12 cellular contexts compared by ENCODE assay signal in the genomic region with DNA sequence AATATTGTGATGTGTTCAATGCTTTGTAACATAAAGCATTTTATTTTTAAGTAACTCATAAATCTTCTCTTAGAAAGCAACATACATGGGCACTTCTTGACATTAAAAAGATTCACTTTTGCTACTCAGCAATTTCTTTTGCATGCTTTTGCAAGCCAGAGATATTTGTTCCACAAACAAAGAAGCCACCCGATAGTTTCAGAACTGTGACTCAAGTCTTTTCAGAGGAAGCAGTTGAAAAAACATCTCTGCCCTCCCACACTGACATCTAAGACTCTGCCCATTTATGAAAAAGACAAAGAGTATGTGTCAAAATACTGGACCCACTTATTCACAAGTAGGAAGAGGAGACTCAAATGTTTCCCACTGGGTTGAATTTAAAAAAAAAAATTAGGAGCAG. TPM values are rescaled to one million over a fixed set of nuclear protein-coding genes. Genes with fewer than 3 reads are reported as not detected.
DNase-seq lines count a peak whose midpoint lies in the region; ATAC-seq, FAIRE-seq and TF ChIP-seq lines count a peak whose summit lies in the region.
"Had no signal": no experiment of that assay in that cellular context is flagged by ENCODE, and none has a peak within 500 bp of the region (broad histone marks: within the 10 kb centered on the region; RNA-seq: fewer than 3 reads in every experiment).

No MANE protein-coding gene starts in this region.

- no peak for FAIRE-seq in kidney (lab: Jason Lieb, UNC)

- H3K36me3 ChIP-seq in kidney (ENCODE audit: control insufficient read depth in 1 of 2, insufficient read depth in 2 of 2, low read length in 2 of 2): peaks cover 6 to 22% of the 10 kb centered on the region in 2 donors
- peaks cover 11% of the 10 kb centered on the region for H3K36me3 ChIP-seq in CD8-positive, alpha-beta memory T cell (ENCODE audit: insufficient read depth, low read length)

- CTCF ChIA-PET in activated CD8-positive, alpha-beta memory T cell treated with anti-CD3 and anti-CD28 coated beads, Interleukin-2, amount 10 ng/mL, durations not matched to agents 7 days and 5 days (lab: Charles Lee): no interaction called here
- CTCF ChIA-PET in activated CD8-positive, alpha-beta T cell treated with anti-CD3 and anti-CD28 coated beads for 36 hours (lab: Charles Lee): no interaction called here
- CTCF ChIA-PET in CD8-positive, alpha-beta memory T cell (lab: Charles Lee): no interaction called here

- H3K4me3 ChIP-seq in fibroblast of mammary gland (ENCODE audit: control insufficient read depth, low read depth, low read length) (no peak overlapping the region), kidney (ENCODE audit: low read length in 2 of 2) (no peak overlapping the region)
- H3K4me3 ChIP-seq in CD8-positive, alpha-beta memory T cell (ENCODE audit: low read length): no peak overlapping the region
- H3K4me3 ChIP-seq: psoas muscle had no signal

- no peak overlapping the region for H3K9ac ChIP-seq in kidney (ENCODE audit: low read length in 2 of 2)

- no peaks in the 10 kb centered on the region for H3K27me3 ChIP-seq in CD8-positive, alpha-beta memory T cell (ENCODE audit: insufficient read depth, low read length, poor library complexity, severe bottlenecking)

- peak; percentile 71 for ATAC-seq in activated CD8-positive, alpha-beta memory T cell treated with anti-CD3 and anti-CD28 coated beads, Interleukin-2, amount 10 ng/mL, durations not matched to agents 7 days and 5 days
- peak; percentile 85 for ATAC-seq in activated CD8-positive, alpha-beta T cell treated with anti-CD3 and anti-CD28 coated beads for 36 hours
- ATAC-seq: psoas muscle had no signal

- H3K27me3 Mint-ChIP-seq in activated CD8-positive, alpha-beta memory T cell treated with anti-CD3 and anti-CD28 coated beads, Interleukin-2, amount 10 ng/mL, durations not matched to agents 7 days and 5 days: no peaks in the 10 kb centered on the region
- H3K27me3 Mint-ChIP-seq in activated CD8-positive, alpha-beta T cell treated with anti-CD3 and anti-CD28 coated beads for 36 hours: no peaks in the 10 kb centered on the region
- H3K27me3 Mint-ChIP-seq in CD14-positive monocyte (ENCODE audit: low read depth in 3 of 3): no peaks in the 10 kb centered on the region
- H3K27me3 Mint-ChIP-seq in CD8-positive, alpha-beta memory T cell: no peaks in the 10 kb centered on the region

- POLR2A ChIA-PET in activated CD8-positive, alpha-beta T cell treated with anti-CD3 and anti-CD28 coated beads for 36 hours (lab: Charles Lee): interaction anchor here (1.0 kb wide), 1 partner anchor 108 kb away, joined by 3 read pairs; no protein-coding TSS in a partner anchor
- POLR2A ChIA-PET in CD8-positive, alpha-beta memory T cell (lab: Charles Lee): no interaction called here

- H3K27ac Mint-ChIP-seq in activated CD8-positive, alpha-beta memory T cell treated with anti-CD3 and anti-CD28 coated beads, Interleukin-2, amount 10 ng/mL, durations not matched to agents 7 days and 5 days: peak overlapping the region; percentile 37
- H3K27ac Mint-ChIP-seq in activated CD8-positive, alpha-beta T cell treated with anti-CD3 and anti-CD28 coated beads for 36 hours: peak overlapping the region; percentile 82
- H3K27ac Mint-ChIP-seq in CD14-positive monocyte: no peak overlapping the region
- peak overlapping the region in 2 of 8 donors; percentile 21 to 50 for H3K27ac Mint-ChIP-seq in CD8-positive, alpha-beta memory T cell

- H3K4me1 Mint-ChIP-seq in activated CD8-positive, alpha-beta memory T cell treated with anti-CD3 and anti-CD28 coated beads, Interleukin-2, amount 10 ng/mL, durations not matched to agents 7 days and 5 days: peaks cover 43% of the 10 kb centered on the region
- H3K4me1 Mint-ChIP-seq in activated CD8-positive, alpha-beta T cell treated with anti-CD3 and anti-CD28 coated beads for 36 hours (ENCODE audit: low read depth): peaks cover 74% of the 10 kb centered on the region
- peaks cover 30% of the 10 kb centered on the region for H3K4me1 Mint-ChIP-seq in CD14-positive monocyte
- H3K4me1 Mint-ChIP-seq in CD8-positive, alpha-beta memory T cell: peaks cover 35 to 61% (median 41%) of the 10 kb centered on the region in 3 donors

- no peaks in the 10 kb centered on the region for H3K9me3 Mint-ChIP-seq in activated CD8-positive, alpha-beta memory T cell treated with anti-CD3 and anti-CD28 coated beads, Interleukin-2, amount 10 ng/mL, durations not matched to agents 7 days and 5 days (ENCODE audit: low read depth)
- H3K9me3 Mint-ChIP-seq in activated CD8-positive, alpha-beta T cell treated with anti-CD3 and anti-CD28 coated beads for 36 hours: no peaks in the 10 kb centered on the region
- no peaks in the 10 kb centered on the region for H3K9me3 Mint-ChIP-seq in CD14-positive monocyte
- H3K9me3 Mint-ChIP-seq in CD8-positive, alpha-beta memory T cell: no peaks in the 10 kb centered on the region

- TF ChIP-seq CTCF in activated CD8-positive, alpha-beta T cell treated with anti-CD3 and anti-CD28 coated beads for 36 hours (IDR thresholded peaks at IDR 0.05): no peak
- TF ChIP-seq CTCF in fibroblast of mammary gland (conservative IDR thresholded peaks at IDR 0.05; ENCODE audit: control insufficient read depth, insufficient read depth, low read depth, low read length): no peak
- no peak for TF ChIP-seq CTCF in kidney (IDR thresholded peaks at IDR 0.05; ENCODE audit: borderline replicate concordance, extremely low read depth, insufficient read depth)
- no peak for TF ChIP-seq CTCF in CD14-positive monocyte (IDR thresholded peaks at IDR 0.05)

- H3K9me3 ChIP-seq in kidney (ENCODE audit: control insufficient read depth in 1 of 2, low read length in 2 of 2): no peaks in the 10 kb centered on the region
- no peaks in the 10 kb centered on the region for H3K9me3 ChIP-seq in CD8-positive, alpha-beta memory T cell (ENCODE audit: low read length)
- H3K9me3 ChIP-seq: psoas muscle had no signal

- H3K36me3 Mint-ChIP-seq in activated CD8-positive, alpha-beta memory T cell treated with anti-CD3 and anti-CD28 coated beads, Interleukin-2, amount 10 ng/mL, durations not matched to agents 7 days and 5 days: peaks cover 19% of the 10 kb centered on the region
- peaks cover 33% of the 10 kb centered on the region for H3K36me3 Mint-ChIP-seq in activated CD8-positive, alpha-beta T cell treated with anti-CD3 and anti-CD28 coated beads for 36 hours (ENCODE audit: low read depth)
- H3K36me3 Mint-ChIP-seq in CD14-positive monocyte: peaks cover 47% of the 10 kb centered on the region in 2 donors
- peaks cover 6 to 78% (median 19%) of the 10 kb centered on the region in 3 donors for H3K36me3 Mint-ChIP-seq in CD8-positive, alpha-beta memory T cell

- intact Hi-C loops in activated CD8-positive, alpha-beta T cell treated with anti-CD3 and anti-CD28 coated beads for 36 hours (cut with micrococcal nuclease): no loop called here
- intact Hi-C loops in kidney (cut with DNase I): no loop called here
- intact Hi-C loops in CD14-positive monocyte (cut with micrococcal nuclease): no loop called here

- H3K4me1 ChIP-seq in kidney (ENCODE audit: control insufficient read depth in 1 of 2, insufficient read depth in 1 of 2, low read depth in 1 of 2, low read length in 2 of 2): peaks cover 6 to 10% of the 10 kb centered on the region in 2 donors
- peaks cover 25% of the 10 kb centered on the region for H3K4me1 ChIP-seq in CD8-positive, alpha-beta memory T cell (ENCODE audit: insufficient read depth, low read length)

- no peak overlapping the region for H3K4me3 Mint-ChIP-seq in activated CD8-positive, alpha-beta memory T cell treated with anti-CD3 and anti-CD28 coated beads, Interleukin-2, amount 10 ng/mL, durations not matched to agents 7 days and 5 days
- peak overlapping the region; percentile 10 for H3K4me3 Mint-ChIP-seq in activated CD8-positive, alpha-beta T cell treated with anti-CD3 and anti-CD28 coated beads for 36 hours
- H3K4me3 Mint-ChIP-seq in CD14-positive monocyte: no peak overlapping the region
- no peak overlapping the region for H3K4me3 Mint-ChIP-seq in CD8-positive, alpha-beta memory T cell

- no peak overlapping the region for H3K27ac ChIP-seq in kidney (ENCODE audit: low read depth in 2 of 2, low read length in 2 of 2)
- no peak overlapping the region for H3K27ac ChIP-seq in CD8-positive, alpha-beta memory T cell (ENCODE audit: low read depth, low read length)
- H3K27ac ChIP-seq: psoas muscle, RWPE1 had no signal

- no peak for DNase-seq in activated CD8-positive, alpha-beta memory T cell treated with anti-CD3 and anti-CD28 coated beads, Interleukin-2, amount 10 ng/mL, durations not matched to agents 7 days and 5 days
- no peak for DNase-seq in activated CD8-positive, alpha-beta memory T cell treated with anti-CD3 and anti-CD28 coated beads, Interleukin-2, amount 50 U/mL, for 48 hours
- peak; percentile 39 for DNase-seq in activated CD8-positive, alpha-beta T cell treated with anti-CD3 and anti-CD28 coated beads for 36 hours
- DNase-seq in fibroblast of mammary gland (ENCODE audit: low read depth) (peak; percentile 90), stromal cell of bone marrow (ENCODE audit: low read depth) (peak; percentile 78), kidney (no peak), CD14-positive monocyte (ENCODE audit: low spot score) (no peak)
- DNase-seq in CD8-positive, alpha-beta memory T cell: no peak
- DNase-seq: NCI-H1417 treated with DMSO at 0.1 percent for 48 hours; psoas muscle; stimulated activated CD8-positive, alpha-beta memory T cell treated with anti-CD3 and anti-CD28 coated beads, Interleukin-4, amount 100 ng/mL, for 48 hours had no signal

RNA-seq across cellular contexts. Expression of a gene that starts 7.5 kb away (rescaled TPM):
- 10 to 100 TPM; 22.6 to 25.5 TPM for total RNA-seq in activated CD8-positive, alpha-beta memory T cell treated with anti-CD3 and anti-CD28 coated beads, Interleukin-2, amount 10 ng/mL, durations not matched to agents 7 days and 5 days
- total RNA-seq in activated CD8-positive, alpha-beta T cell treated with anti-CD3 and anti-CD28 coated beads for 36 hours: 10 to 100 TPM; 14.5 to 15.8 TPM
- 42.5 TPM for total RNA-seq in kidney
- 17.9 TPM for polyA plus RNA-seq in kidney (ENCODE audit: insufficient read depth, low read depth, low replicate concordance)
- polyA plus RNA-seq in CD14-positive monocyte: 1 to 10 TPM; 6.4 to 9.0 TPM
- total RNA-seq in CD8-positive, alpha-beta memory T cell: 10 to 100 TPM; 14.9 to 18.6 TPM
- polyA plus RNA-seq in CD8-positive, alpha-beta memory T cell: 14.4 TPM

Comparison
In these comparisons a context has a peak if more than half of its experiments do, and no peak if none do; other contexts are left out.
1. DNase-seq: peak in activated CD8-positive, alpha-beta T cell treated with anti-CD3 and anti-CD28 coated beads for 36 hours (single experiment), fibroblast of mammary gland (single experiment) and stromal cell of bone marrow (single experiment); none in activated CD8-positive, alpha-beta memory T cell treated with anti-CD3 and anti-CD28 coated beads, Interleukin-2, amount 10 ng/mL, durations not matched to agents 7 days and 5 days (single experiment), activated CD8-positive, alpha-beta memory T cell treated with anti-CD3 and anti-CD28 coated beads, Interleukin-2, amount 50 U/mL, for 48 hours (single experiment), kidney (single experiment), CD14-positive monocyte (single experiment) and CD8-positive, alpha-beta memory T cell (0 of 5).
2. H3K27ac Mint-ChIP-seq: peak in activated CD8-positive, alpha-beta memory T cell treated with anti-CD3 and anti-CD28 coated beads, Interleukin-2, amount 10 ng/mL, durations not matched to agents 7 days and 5 days (single experiment) and activated CD8-positive, alpha-beta T cell treated with anti-CD3 and anti-CD28 coated beads for 36 hours (single experiment); none in CD14-positive monocyte (0 of 7).